ENCODE assay signal across 25 cellular contexts in the genomic region with DNA sequence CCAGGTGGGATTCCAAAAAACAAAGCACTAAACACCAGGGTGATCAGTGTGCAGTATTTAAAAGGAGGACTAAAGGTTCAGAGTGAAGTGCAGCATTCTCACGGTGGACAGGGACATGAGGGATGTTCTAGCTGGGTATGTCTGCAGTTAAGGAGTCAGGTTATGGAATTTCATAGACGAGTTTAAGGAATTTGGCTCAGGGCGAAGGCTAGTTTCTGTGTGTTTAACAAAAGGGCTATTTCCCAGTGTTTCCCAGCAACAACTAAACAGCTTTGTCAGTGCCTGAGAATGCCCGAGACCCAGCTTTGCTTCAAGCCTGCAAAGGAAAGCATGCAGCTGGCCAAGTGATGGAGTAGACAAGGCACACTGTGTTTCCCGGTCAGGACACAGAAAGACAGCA. TPM values are rescaled to one million over a fixed set of nuclear protein-coding genes. Genes with fewer than 3 reads are reported as not detected.
"Had no signal": no experiment of that assay in that cellular context is flagged by ENCODE, and none has a peak within 500 bp of the region (broad histone marks: within the 10 kb centered on the region; RNA-seq: fewer than 3 reads in every experiment).

No MANE protein-coding gene starts in this region.

- H3K9ac ChIP-seq: SK-N-SH had no signal

- H3K9me2 ChIP-seq: SK-N-SH had no signal

- H3K9me3 ChIP-seq: SK-N-SH had no signal

- ATAC-seq: HepG2, Panc1, T-cell had no signal

- H3K4me2 ChIP-seq: SK-N-SH had no signal

- DNase-seq: IMR-90, Karpas-422, KG1, MM.1S, NCI-H1092 treated with DMSO at 0.1 percent for 48 hours, NCI-H1417, NCI-H1436 treated with DMSO at 0.1 percent for 48 hours, NCI-H1694, NCI-H187 treated with DMSO at 0.1 percent for 48 hours, NCI-H2029 treated with DMSO at 0.1 percent for 48 hours, NCI-H2171 treated with DMSO at 0.1 percent for 48 hours, NCI-H524, NCI-H69, NCI-H774, Right ventricle myocardium superior, SIG-M5, SK-N-SH, SW 1271, T-cell had no signal

RNA-seq across cellular contexts. Expression of a gene that starts 7.0 kb away (rescaled TPM):
- total RNA-seq: HepG2, HT1080, IMR-90, NCI-H460, Right ventricle myocardium superior, RPMI7951, SK-MEL-5 had no signal
- polyA plus RNA-seq: HepG2, IMR-90, SK-N-SH had no signal

RNA-seq across cellular contexts. Expression of a gene that starts 21.2 kb away (rescaled TPM):
- total RNA-seq: HepG2, HT1080, IMR-90, NCI-H460, Right ventricle myocardium superior, RPMI7951, SK-MEL-5 had no signal
- polyA plus RNA-seq: HepG2, IMR-90, SK-N-SH had no signal

RNA-seq across cellular contexts. Expression of a gene that starts 30.1 kb away (rescaled TPM):
- total RNA-seq: HepG2, HT1080, IMR-90, NCI-H460, Right ventricle myocardium superior, RPMI7951, SK-MEL-5, T-cell had no signal
- polyA plus RNA-seq: HepG2, IMR-90, SK-N-SH had no signal

RNA-seq across cellular contexts. Expression of a gene that starts 54.9 kb away (rescaled TPM):
- total RNA-seq: HepG2, HT1080, IMR-90, NCI-H460, Right ventricle myocardium superior, RPMI7951, SK-MEL-5 had no signal
- polyA plus RNA-seq: HepG2, IMR-90, SK-N-SH had no signal
